ENCODE assay signal across 4 cellular contexts in genomic region chr11:119017377-119017776, GRCh38. TPM values are rescaled to one million over a fixed set of nuclear protein-coding genes. Genes with fewer than 3 reads are reported as not detected.
DNase-seq lines count a peak whose midpoint lies in the region; TF ChIP-seq lines count a peak whose summit lies in the region.
"Not testable (repeated sequence)": the region's sequence is repeated elsewhere in the genome, so short reads cannot be mapped to it uniquely, and the experiment has no call there.

No MANE protein-coding gene starts in this region.

- H3K4me1 Mint-ChIP-seq in neural progenitor cell, result peaks cover 22% of the 10 kb centered on the region

- H3K4me3 Mint-ChIP-seq in neural progenitor cell, result peak overlapping the region; percentile 100

- peaks cover 57 to 78% (median 73%) of the 10 kb centered on the region in 11 experiments for H3K36me3 ChIP-seq in BLaER1 treated with 17β-estradiol and CSF1 and Interleukin-3, amounts not matched to agents 10 nM and 100 nM
- H3K36me3 ChIP-seq in esophagus (ENCODE audit: control insufficient read depth in 2 of 2, insufficient read depth in 2 of 2, low read length in 1 of 2) (peaks cover 10 to 12% of the 10 kb centered on the region in 2 donors), neural progenitor cell (peaks cover 17% of the 10 kb centered on the region)

- H3K27ac ChIP-seq in BLaER1 treated with 17β-estradiol and CSF1 and Interleukin-3, amounts not matched to agents 10 nM and 100 nM, result peak overlapping the region; percentile 78 to 98 (median 93)
- H3K27ac ChIP-seq in esophagus (ENCODE audit: low read depth in 2 of 2, low read length in 1 of 2) (peak overlapping the region; percentile 24 to 66), neural progenitor cell (peak overlapping the region; percentile 11)

- 1 to 2% methylated on average over 10 of the region's 10 CpGs for WGBS in esophagus, 2 donors

- peak overlapping the region; percentile 99 for H3K27ac Mint-ChIP-seq in neural progenitor cell

- peak overlapping the region; percentile 77 to 97 (median 90) for H3K4me2 ChIP-seq in BLaER1 treated with 17β-estradiol and CSF1 and Interleukin-3, amounts not matched to agents 10 nM and 100 nM
- H3K4me2 ChIP-seq in neural progenitor cell, result peak overlapping the region; percentile 100

- peaks cover 27 to 84% (median 64%) of the 10 kb centered on the region in 11 experiments; a peak in 20 of 22 replicates for H4K20me1 ChIP-seq in BLaER1 treated with 17β-estradiol and CSF1 and Interleukin-3, amounts not matched to agents 10 nM and 100 nM
- peaks cover 42% of the 10 kb centered on the region for H4K20me1 ChIP-seq in neural progenitor cell (ENCODE audit: low read depth)

- H3K27me3 Mint-ChIP-seq in neural progenitor cell (ENCODE audit: insufficient read depth, low read depth), result not testable (repeated sequence)

- peaks cover 32% of the 10 kb centered on the region for H3K36me3 Mint-ChIP-seq in neural progenitor cell

- H3K4me1 ChIP-seq in BLaER1 treated with 17β-estradiol and CSF1 and Interleukin-3, amounts not matched to agents 10 nM and 100 nM, result peaks cover 39 to 51% (median 43%) of the 10 kb centered on the region in 10 experiments
- not testable (repeated sequence) for H3K4me1 ChIP-seq in esophagus (ENCODE audit: control insufficient read depth in 2 of 2, insufficient read depth in 2 of 2, low read length in 1 of 2)
- peaks cover 16% of the 10 kb centered on the region for H3K4me1 ChIP-seq in neural progenitor cell

- peaks cover 78% of the 10 kb centered on the region for H3F3A ChIP-seq in neural progenitor cell (ENCODE audit: low read depth)

- TF ChIP-seq CTCF in WI38 (IDR thresholded peaks at IDR 0.05; ENCODE audit: low read depth, low read length); neural progenitor cell (IDR thresholded peaks at IDR 0.05): not testable (repeated sequence)

- H3K9me3 Mint-ChIP-seq in neural progenitor cell, result not testable (repeated sequence)

- H3K4me3 ChIP-seq in BLaER1 treated with 17β-estradiol and CSF1 and Interleukin-3, amounts not matched to agents 10 nM and 100 nM, result peak overlapping the region; percentile 80 to 98 (median 95)
- H3K4me3 ChIP-seq in WI38 (ENCODE audit: low read depth, low read length) (peak overlapping the region; percentile 99), esophagus (ENCODE audit: low read depth in 1 of 2, low read length in 2 of 2) (peak overlapping the region; percentile 90 to 100), neural progenitor cell (peak overlapping the region; percentile 91)

- H3K79me2 ChIP-seq in neural progenitor cell (ENCODE audit: low read depth), result peaks cover 75% of the 10 kb centered on the region

- H2AFZ ChIP-seq in neural progenitor cell (replicated peaks), result not testable (repeated sequence)

- DNase-seq in neural progenitor cell (ENCODE audit: low spot score), result not testable (repeated sequence)

- H3K27me3 ChIP-seq in BLaER1 treated with 17β-estradiol and CSF1 and Interleukin-3, amounts not matched to agents 10 nM and 100 nM; esophagus (ENCODE audit: control insufficient read depth in 1 of 2, insufficient read depth in 2 of 2, low read length in 2 of 2); neural progenitor cell: not testable (repeated sequence)

- peak overlapping the region; percentile 89 to 99 (median 95) for H3K9ac ChIP-seq in BLaER1 treated with 17β-estradiol and CSF1 and Interleukin-3, amounts not matched to agents 10 nM and 100 nM
- peak overlapping the region; percentile 92 for H3K9ac ChIP-seq in neural progenitor cell

- not testable (repeated sequence) for H3K9me3 ChIP-seq in BLaER1 treated with 17β-estradiol and CSF1 and Interleukin-3, amounts not matched to agents 10 nM and 100 nM (replicated peaks in 1 of 11); esophagus (ENCODE audit: control insufficient read depth in 2 of 2, insufficient read depth in 1 of 2, low read depth in 1 of 2, low read length in 1 of 2); neural progenitor cell (ENCODE audit: low read depth)

RNA-seq across cellular contexts. Expression of gene RPS25, which starts 0.8 kb away (rescaled TPM):
- 1,000 to 10,000 TPM; 1,420 to 2,000 TPM for polyA plus RNA-seq in esophagus
- 2,482 and 2,538 TPM in 2 replicates for total RNA-seq in neural progenitor cell (ENCODE audit: low replicate concordance)

RNA-seq across cellular contexts. Expression of gene TRAPPC4, which starts 1.2 kb away (rescaled TPM):
- polyA plus RNA-seq in esophagus, result 10 to 100 TPM; 11.7 to 32.5 TPM
- 53.5 and 59.5 TPM in 2 replicates for total RNA-seq in neural progenitor cell (ENCODE audit: low replicate concordance)

RNA-seq across cellular contexts. Expression of gene SLC37A4, which starts 13.3 kb away (rescaled TPM):
- 1 to 10 TPM; 7.3 to 9.3 TPM for polyA plus RNA-seq in esophagus
- total RNA-seq in neural progenitor cell (ENCODE audit: low replicate concordance), result 55.2 and 89.0 TPM in 2 replicates

RNA-seq across cellular contexts. Expression of gene CENATAC, which starts 19.4 kb away (rescaled TPM):
- 10 to 100 TPM; 18.2 to 52.1 TPM for polyA plus RNA-seq in esophagus
- 42.9 and 46.4 TPM in 2 replicates for total RNA-seq in neural progenitor cell (ENCODE audit: low replicate concordance)

RNA-seq across cellular contexts. Expression of gene HYOU1, which starts 39.6 kb away (rescaled TPM):
- polyA plus RNA-seq in esophagus, result 10 to 100 TPM; 32.9 to 39.1 TPM
- 129 and 203 TPM in 2 replicates for total RNA-seq in neural progenitor cell (ENCODE audit: low replicate concordance)

Comparison
In these comparisons a context has a peak if more than half of its experiments do, and no peak if none do; other contexts are left out.
1. H3K27ac ChIP-seq: peak in every context shown above with its lines; median percentile 93 in BLaER1 treated with 17β-estradiol and CSF1 and Interleukin-3, amounts not matched to agents 10 nM and 100 nM; 45 in esophagus; 11 in neural progenitor cell.